ENCODE assay signal across 21 cellular contexts in genomic region chr7:141462958-141463357, GRCh38.
DNase-seq lines count a peak whose midpoint lies in the region; ATAC-seq and TF ChIP-seq lines count a peak whose summit lies in the region.
"Had no signal": no experiment of that assay in that cellular context is flagged by ENCODE, and none has a peak within 500 bp of the region (broad histone marks: within the 10 kb centered on the region; RNA-seq: fewer than 3 reads in every experiment).

No MANE protein-coding gene starts in this region.

- H3K27me3 Mint-ChIP-seq in chondrocyte (ENCODE audit: low read depth), result peaks cover 4% of the 10 kb centered on the region

- ATAC-seq in GM19395 (IDR thresholded peaks at IDR 0.05; ENCODE audit: unreplicated experiment), result no peak

- H3K4me1 Mint-ChIP-seq in chondrocyte (ENCODE audit: low read depth), result no peaks in the 10 kb centered on the region
- H3K4me1 Mint-ChIP-seq: activated CD4-positive, alpha-beta T cell treated with anti-CD3 and anti-CD28 coated beads, Interleukin-2, amount 10 ng/mL, durations not matched to agents 24 days and 14 days; CD8-positive, alpha-beta memory T cell had no signal

- peaks cover 3% of the 10 kb centered on the region for H3K9me3 Mint-ChIP-seq in chondrocyte (ENCODE audit: low read depth)
- H3K9me3 Mint-ChIP-seq: activated CD4-positive, alpha-beta T cell treated with anti-CD3 and anti-CD28 coated beads, Interleukin-2, amount 10 ng/mL, durations not matched to agents 24 days and 14 days had no signal

- DNase-seq in DMS79 treated with DMSO at 0.1 percent for 48 hours (lab: John Stamatoyannopoulos, UW) (peak; percentile 58), NCI-H446 (lab: John Stamatoyannopoulos, UW) (peak; percentile 87 to 92), cerebellum (ENCODE audit: low spot score) (peak; percentile 10), midbrain (lab: John Stamatoyannopoulos, UW) (peak; percentile 48), chondrocyte (ENCODE audit: low spot score) (no peak), EL (no peak)
- DNase-seq in stimulated activated CD4-positive, alpha-beta T cell treated with anti-CD3 and anti-CD28 coated beads, Interleukin-2, amount 100 ng/mL, for 48 hours, result no peak
- DNase-seq: activated CD4-positive, alpha-beta T cell treated with anti-CD3 and anti-CD28 coated beads, Interleukin-2, amount 10 ng/mL, durations not matched to agents 24 days and 14 days; activated gamma-delta T cell; amniotic stem cell; CD8-positive, alpha-beta memory T cell; cortex of kidney; KG1; NCI-H1105; NCI-H2171 treated with DMSO at 0.1 percent for 48 hours; NK-92 treated with Interleukin-12 subunit alpha and Interleukin-12 subunit beta, amount 100 ng/mL, for 24 hours; ovary; stimulated activated CD4-positive, alpha-beta T cell treated with anti-CD3 and anti-CD28 coated beads, Interleukin-4, amount 100 ng/mL, for 24 hours; SW 1271; uterus had no signal

- H3K36me3 Mint-ChIP-seq in chondrocyte (ENCODE audit: low read depth), result no peaks in the 10 kb centered on the region
- H3K36me3 Mint-ChIP-seq: CD8-positive, alpha-beta memory T cell had no signal

- no peak overlapping the region for H3K27ac Mint-ChIP-seq in chondrocyte (ENCODE audit: unreplicated experiment)
- H3K27ac Mint-ChIP-seq: activated CD4-positive, alpha-beta T cell treated with anti-CD3 and anti-CD28 coated beads, Interleukin-2, amount 10 ng/mL, durations not matched to agents 24 days and 14 days had no signal

- no peak for TF ChIP-seq CTCF in chondrocyte (IDR thresholded peaks at IDR 0.05)

- H3K4me3 Mint-ChIP-seq in chondrocyte (ENCODE audit: unreplicated experiment), result no peak overlapping the region
- H3K4me3 Mint-ChIP-seq: activated CD4-positive, alpha-beta T cell treated with anti-CD3 and anti-CD28 coated beads, Interleukin-2, amount 10 ng/mL, durations not matched to agents 24 days and 14 days; CD8-positive, alpha-beta memory T cell had no signal

Comparison
In these comparisons a context has a peak if more than half of its experiments do, and no peak if none do; other contexts are left out.
1. DNase-seq: peak in DMS79 treated with DMSO at 0.1 percent for 48 hours (single experiment), NCI-H446 (2 of 2), cerebellum (single experiment) and midbrain (single experiment); none in chondrocyte (single experiment), stimulated activated CD4-positive, alpha-beta T cell treated with anti-CD3 and anti-CD28 coated beads, Interleukin-2, amount 100 ng/mL, for 48 hours (0 of 2) and EL (single experiment).